ENCODE assay signal across 34 cellular contexts in the genomic region with DNA sequence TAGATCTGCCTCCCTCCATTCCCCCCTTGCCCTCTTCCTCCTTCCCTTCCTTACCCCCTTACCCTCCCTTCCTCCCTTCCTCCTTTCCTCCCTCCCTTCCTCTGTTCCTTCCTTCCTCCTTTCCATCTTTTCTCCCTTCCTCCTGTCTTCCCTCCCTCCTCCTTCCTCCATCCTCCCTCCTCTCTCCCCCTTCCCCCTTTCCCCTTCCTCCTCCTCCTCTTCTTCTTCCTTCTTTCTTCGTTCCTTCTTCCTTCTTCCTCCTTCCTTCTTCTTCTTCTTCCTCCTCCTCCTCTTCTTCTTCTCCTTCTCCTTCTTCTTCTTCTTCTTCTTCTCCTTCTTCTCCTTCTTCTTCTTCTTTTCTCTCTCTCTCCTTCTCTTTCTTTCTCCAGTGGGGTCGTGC. TPM values are rescaled to one million over a fixed set of nuclear protein-coding genes. Genes with fewer than 3 reads are reported as not detected.
"Had no signal": no experiment of that assay in that cellular context is flagged by ENCODE, and none has a peak within 500 bp of the region (broad histone marks: within the 10 kb centered on the region; RNA-seq: fewer than 3 reads in every experiment).

No MANE protein-coding gene starts in this region.

- H3K4me3 ChIP-seq: ascending aorta, cardiac muscle cell had no signal

- DNase-seq: activated CD4-positive, alpha-beta memory T cell treated with anti-CD3 and anti-CD28 coated beads, Interleukin-2, amount 10 ng/mL, durations not matched to agents 7 days and 5 days; activated CD4-positive, alpha-beta T cell treated with anti-CD3 and anti-CD28 coated beads for 1 hour; activated CD4-positive, alpha-beta T cell treated with anti-CD3 and anti-CD28 coated beads for 36 hours; activated CD4-positive, alpha-beta T cell treated with anti-CD3 and anti-CD28 coated beads for 48 hours; activated CD4-positive, alpha-beta T cell treated with anti-CD3 and anti-CD28 coated beads, Interleukin-2, amount 10 ng/mL, durations not matched to agents 7 days and 5 days; activated CD4-positive, alpha-beta T cell treated with anti-CD3 and anti-CD28 coated beads, Interleukin-2, amount 50 U/mL, for 48 hours; activated CD4-positive, CD25-positive, alpha-beta regulatory T cell; activated CD8-positive, alpha-beta memory T cell treated with anti-CD3 and anti-CD28 coated beads for 24 hours; activated CD8-positive, alpha-beta memory T cell treated with anti-CD3 and anti-CD28 coated beads, Interleukin-2, amount 10 ng/mL, durations not matched to agents 7 days and 5 days; activated CD8-positive, alpha-beta memory T cell treated with anti-CD3 and anti-CD28 coated beads, Interleukin-2, amount 50 U/mL, for 48 hours; activated CD8-positive, alpha-beta T cell treated with anti-CD3 and anti-CD28 coated beads, Interleukin-2, amount 10 ng/mL, durations not matched to agents 7 days and 5 days; activated effector memory CD4-positive, alpha-beta T cell treated with Interleukin-2 at 50 U/mL for 16 hours; activated gamma-delta T cell; activated naive CD4-positive, alpha-beta T cell treated with anti-CD3 and anti-CD28 coated beads, Interleukin-2, amount 10 ng/mL, durations not matched to agents 7 days and 5 days; activated naive CD4-positive, alpha-beta T cell treated with Interleukin-2 at 50 U/mL for 16 hours; activated naive CD8-positive, alpha-beta T cell treated with anti-CD3 and anti-CD28 coated beads, Interleukin-2, amount 10 ng/mL, durations not matched to agents 7 days and 5 days; activated naive CD8-positive, alpha-beta T cell treated with anti-CD3 and anti-CD28 coated beads, Interleukin-2, amount 50 U/mL, for 24 hours; activated T-cell treated with anti-CD3 and anti-CD28 coated beads, Interleukin-2, amount 50 U/mL, for 24 hours; activated T-cell treated with anti-CD3 and anti-CD28 coated beads, Interleukin-2, amount 50 U/mL, for 48 hours; amygdala; anterior cingulate cortex; cerebellar nuclear complex; T-helper 1 cell; T-helper 2 cell; T-helper 9 cell had no signal

- H3K4me1 ChIP-seq: ascending aorta had no signal

- H3K27me3 ChIP-seq: ascending aorta, cardiac muscle cell had no signal

- FAIRE-seq: bronchial epithelial cell, TTC549 had no signal

- ATAC-seq: activated CD4-positive, alpha-beta T cell treated with anti-CD3 and anti-CD28 coated beads for 36 hours; activated CD4-positive, CD25-positive, alpha-beta regulatory T cell treated with anti-CD3 and anti-CD28 coated beads, Interleukin-2, amount 50 U/mL, for 24 hours; activated CD8-positive, alpha-beta memory T cell treated with anti-CD3 and anti-CD28 coated beads, Interleukin-2, amount 10 ng/mL, durations not matched to agents 7 days and 5 days; activated CD8-positive, alpha-beta T cell treated with anti-CD3 and anti-CD28 coated beads, Interleukin-2, amount 10 ng/mL, durations not matched to agents 7 days and 5 days; activated naive CD8-positive, alpha-beta T cell treated with anti-CD3 and anti-CD28 coated beads, Interleukin-2, amount 50 U/mL, for 24 hours; WTC11 had no signal

- H3K36me3 ChIP-seq: ascending aorta, cardiac muscle cell had no signal

- H3K27ac ChIP-seq: ascending aorta, cardiac muscle cell, VCaP had no signal

- H3K9me3 ChIP-seq: ascending aorta had no signal

RNA-seq across cellular contexts. Expression of gene MRC1, which starts 57.9 kb away (rescaled TPM):
- total RNA-seq: activated CD4-positive, alpha-beta memory T cell treated with anti-CD3 and anti-CD28 coated beads, Interleukin-2, amount 10 ng/mL, durations not matched to agents 7 days and 5 days; activated CD4-positive, alpha-beta T cell treated with anti-CD3 and anti-CD28 coated beads, Interleukin-2, amount 10 ng/mL, durations not matched to agents 7 days and 5 days; activated CD8-positive, alpha-beta T cell treated with anti-CD3 and anti-CD28 coated beads, Interleukin-2, amount 10 ng/mL, durations not matched to agents 7 days and 5 days; activated T-helper 2 cell treated with anti-CD3 and anti-CD28 coated beads, Interferon-gamma antibody, Interleukin-2, Interleukin-4, amounts not matched to agents 10 μg/mL and 5 μg/mL and 100 μg/mL, durations not matched to agents 14 hours and 24 hours and 36 hours; chondrocyte had no signal
